8 cellular contexts compared by ENCODE assay signal in genomic region chr1:120131611-120132399, GRCh38. TPM values are rescaled to one million over a fixed set of nuclear protein-coding genes. Genes with fewer than 3 reads are reported as not detected.
DNase-seq lines count a peak whose midpoint lies in the region; ATAC-seq and TF ChIP-seq lines count a peak whose summit lies in the region.
"Not testable (repeated sequence)": the region's sequence is repeated elsewhere in the genome, so short reads cannot be mapped to it uniquely, and the experiment has no call there.

No MANE protein-coding gene starts in this region.

- not testable (repeated sequence) for H4K5ac ChIP-seq in mesendoderm (ENCODE audit: low read length)

- peaks cover 25% of the 10 kb centered on the region for H3K4me1 Mint-ChIP-seq in CD14-positive monocyte
- not testable (repeated sequence) for H3K4me1 Mint-ChIP-seq in stimulated activated effector memory CD8-positive, alpha-beta T cell treated with anti-CD3 and anti-CD28 coated beads, Interleukin-12 subunit alpha, Interleukin-12 subunit beta, amount 100 ng/mL, for 72 hours

- not testable (repeated sequence) for H3K4me3 ChIP-seq in OCI-LY1 (ENCODE audit: low read depth, low read length, poor library complexity, severe bottlenecking); foreskin fibroblast (ENCODE audit: low read depth in 1 of 2, low read length in 2 of 2); mesendoderm (ENCODE audit: low read length)

- H3K9me3 Mint-ChIP-seq in CD14-positive monocyte; stimulated activated effector memory CD8-positive, alpha-beta T cell treated with anti-CD3 and anti-CD28 coated beads, Interleukin-12 subunit alpha, Interleukin-12 subunit beta, amount 100 ng/mL, for 72 hours: not testable (repeated sequence)

- peak overlapping the region; percentile 57 for H3K4me2 ChIP-seq in OCI-LY1 (ENCODE audit: low read length)
- not testable (repeated sequence) for H3K4me2 ChIP-seq in mesendoderm (ENCODE audit: low read length)

- H3K27ac ChIP-seq in OCI-LY1 (ENCODE audit: low read depth, low read length, poor library complexity, severe bottlenecking): peak overlapping the region; percentile 84
- H3K27ac ChIP-seq in mesendoderm (ENCODE audit: low read depth, low read length): not testable (repeated sequence)

- H2BK120ac ChIP-seq in mesendoderm (ENCODE audit: low read depth, low read length): not testable (repeated sequence)

- H3K79me1 ChIP-seq in mesendoderm (ENCODE audit: low read length): not testable (repeated sequence)

- peaks cover 25% of the 10 kb centered on the region for H3K4me1 ChIP-seq in OCI-LY1 (ENCODE audit: insufficient read depth, low read length, severe bottlenecking)
- H3K4me1 ChIP-seq in mesendoderm (ENCODE audit: control insufficient read depth, low read depth, low read length): not testable (repeated sequence)

- H3K4me3 Mint-ChIP-seq in CD14-positive monocyte; stimulated activated effector memory CD8-positive, alpha-beta T cell treated with anti-CD3 and anti-CD28 coated beads, Interleukin-12 subunit alpha, Interleukin-12 subunit beta, amount 100 ng/mL, for 72 hours: not testable (repeated sequence)

- H3K56ac ChIP-seq in mesendoderm (ENCODE audit: low read length): not testable (repeated sequence)

- not testable (repeated sequence) for H4K8ac ChIP-seq in mesendoderm (ENCODE audit: low read depth, low read length)

- not testable (repeated sequence) for H2BK5ac ChIP-seq in mesendoderm (ENCODE audit: low read length)

- not testable (repeated sequence) for DNase-seq in CD14-positive monocyte (ENCODE audit: low spot score); stimulated activated effector memory CD8-positive, alpha-beta T cell treated with anti-CD3 and anti-CD28 coated beads, Interleukin-12 subunit alpha, Interleukin-12 subunit beta, amount 100 ng/mL, for 72 hours (ENCODE audit: low spot score in 2 of 2)
- peak; percentile 56 for DNase-seq in activated effector memory CD4-positive, alpha-beta T cell treated with anti-CD3 and anti-CD28 coated beads, Interleukin-2, amount 50 U/mL, for 16 hours
- DNase-seq in foreskin fibroblast (peak; percentile 77 to 85), mesendoderm (peak; percentile 10)

- peak overlapping the region; percentile 72 to 92 (median 89) for H3K27ac Mint-ChIP-seq in CD14-positive monocyte
- not testable (repeated sequence) for H3K27ac Mint-ChIP-seq in stimulated activated effector memory CD8-positive, alpha-beta T cell treated with anti-CD3 and anti-CD28 coated beads, Interleukin-12 subunit alpha, Interleukin-12 subunit beta, amount 100 ng/mL, for 72 hours

- intact Hi-C loops in CD14-positive monocyte (cut with micrococcal nuclease): not testable (repeated sequence)

- ATAC-seq in GM21360 (IDR thresholded peaks at IDR 0.05; ENCODE audit: unreplicated experiment) (peak; percentile 67), HG03060 (IDR thresholded peaks at IDR 0.05; ENCODE audit: low read depth, unreplicated experiment) (peak; percentile 58)
- ATAC-seq in stimulated activated effector memory CD8-positive, alpha-beta T cell treated with anti-CD3 and anti-CD28 coated beads, Interleukin-12 subunit alpha, Interleukin-12 subunit beta, amount 100 ng/mL, for 72 hours: peak; percentile 79

- WGBS in mesendoderm (ENCODE audit: extremely low coverage, insufficient coverage, low lambda C conversion rate): no CpG with 5 or more reads among the region's 10 CpGs

- H3K36me3 ChIP-seq in OCI-LY1 (ENCODE audit: insufficient read depth, low read length); mesendoderm (ENCODE audit: control insufficient read depth, insufficient read depth, low read length): not testable (repeated sequence)

- H3K18ac ChIP-seq in mesendoderm (ENCODE audit: low read length): not testable (repeated sequence)

- not testable (repeated sequence) for H3K27me3 Mint-ChIP-seq in CD14-positive monocyte (ENCODE audit: low read depth in 3 of 3)

- peak overlapping the region; percentile 72; the same call in 1 of the 2 replicates for H2AFZ ChIP-seq in OCI-LY1 (ENCODE audit: low read length)

- not testable (repeated sequence) for H2BK15ac ChIP-seq in mesendoderm (replicated peaks; ENCODE audit: low read depth)

- not testable (repeated sequence) for TF ChIP-seq CTCF in CD14-positive monocyte (IDR thresholded peaks at IDR 0.05); OCI-LY1 (IDR thresholded peaks at IDR 0.05; ENCODE audit: low read length); foreskin fibroblast (IDR thresholded peaks at IDR 0.05; ENCODE audit: low read depth, low read length)

- H3K9me3 ChIP-seq in OCI-LY1 (ENCODE audit: low read length): not testable (repeated sequence)

- H3K36me3 Mint-ChIP-seq in CD14-positive monocyte; stimulated activated effector memory CD8-positive, alpha-beta T cell treated with anti-CD3 and anti-CD28 coated beads, Interleukin-12 subunit alpha, Interleukin-12 subunit beta, amount 100 ng/mL, for 72 hours: not testable (repeated sequence)

- H3K27me3 ChIP-seq in OCI-LY1 (ENCODE audit: insufficient read depth, low read length); mesendoderm (ENCODE audit: insufficient read depth, low read length, poor library complexity): not testable (repeated sequence)

- H3K4ac ChIP-seq in mesendoderm (ENCODE audit: low read depth, low read length): not testable (repeated sequence)

- H3K9ac ChIP-seq in OCI-LY1 (ENCODE audit: low read length): peak overlapping the region; percentile 49; the same call in 1 of the 2 replicates
- H3K9ac ChIP-seq in mesendoderm (ENCODE audit: low read length): not testable (repeated sequence)

- not testable (repeated sequence) for H3K79me2 ChIP-seq in OCI-LY1 (ENCODE audit: insufficient read depth, low read length); mesendoderm (ENCODE audit: control insufficient read depth, insufficient read depth, low read length)

- H3F3A ChIP-seq in OCI-LY1 (ENCODE audit: insufficient read depth, low read length): not testable (repeated sequence)

- H4K20me1 ChIP-seq in OCI-LY1 (ENCODE audit: insufficient read depth, low read length): not testable (repeated sequence)

- not testable (repeated sequence) for H2AK5ac ChIP-seq in mesendoderm (ENCODE audit: low read length)

- not testable (repeated sequence) for H3K23ac ChIP-seq in mesendoderm (ENCODE audit: low read length)

- H3K9me2 ChIP-seq in OCI-LY1 (ENCODE audit: low read depth, low read length): not testable (repeated sequence)

RNA-seq across cellular contexts. Expression of gene SEC22B, which starts 44.5 kb away (rescaled TPM):
- polyA plus RNA-seq in CD14-positive monocyte: 10 to 100 TPM; 18.9 to 23.5 TPM
- polyA plus RNA-seq in mesendoderm (2013, experiment 1 of 2): 11.7 TPM
- 12.1 TPM for polyA plus RNA-seq in mesendoderm (2013, experiment 2 of 2)
